Comparison of ENCODE assay signal across 8 cellular contexts in the genomic region with DNA sequence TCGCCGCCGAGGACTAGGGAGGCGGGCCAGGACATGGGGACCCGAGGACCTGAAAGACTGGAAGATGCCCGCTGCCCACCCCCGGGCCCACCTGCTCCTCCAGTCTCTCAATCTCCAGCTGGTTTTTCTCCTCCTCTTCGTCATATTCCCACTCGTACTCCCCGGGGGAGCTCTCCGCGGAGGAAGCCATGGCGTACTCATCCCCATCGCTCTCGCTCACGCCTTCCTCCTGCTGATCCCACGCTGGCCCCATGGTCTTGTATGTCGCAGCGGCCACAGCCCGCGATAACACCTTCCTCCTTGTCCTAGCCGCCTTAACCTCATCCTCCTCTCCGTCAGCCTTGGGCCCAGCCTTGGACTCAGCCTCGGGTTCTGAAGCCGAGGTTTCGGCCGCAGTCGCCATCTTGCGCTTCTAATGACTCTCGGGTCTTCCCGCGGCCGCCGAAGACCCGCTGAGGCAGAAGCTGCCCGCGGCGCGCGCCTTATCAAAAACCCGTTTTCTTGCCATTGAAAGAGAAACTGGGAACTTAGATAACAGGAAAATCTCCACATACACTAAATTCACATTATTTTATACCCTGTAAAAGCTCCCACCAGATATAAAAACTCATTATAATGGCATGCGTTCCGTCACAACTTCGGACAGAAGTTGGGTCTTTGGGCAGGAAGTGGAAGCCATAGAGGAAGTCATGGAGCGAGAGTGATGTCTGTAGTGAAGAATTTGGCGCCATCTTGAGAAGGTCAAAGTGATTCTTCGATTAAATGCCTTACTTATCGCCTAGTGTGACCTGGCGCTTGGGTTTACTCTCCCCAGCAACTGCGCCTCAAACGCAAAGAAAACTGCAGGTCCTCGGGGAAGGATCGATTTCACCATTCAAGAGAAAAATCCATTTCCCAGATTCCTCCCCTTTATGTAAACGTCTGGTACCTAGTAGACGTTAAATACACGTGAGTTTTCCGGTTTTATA. TPM values are rescaled to one million over a fixed set of nuclear protein-coding genes. Genes with fewer than 3 reads are reported as not detected.
DNase-seq lines count a peak whose midpoint lies in the region; ATAC-seq and TF ChIP-seq lines count a peak whose summit lies in the region.

A gene with protein sequence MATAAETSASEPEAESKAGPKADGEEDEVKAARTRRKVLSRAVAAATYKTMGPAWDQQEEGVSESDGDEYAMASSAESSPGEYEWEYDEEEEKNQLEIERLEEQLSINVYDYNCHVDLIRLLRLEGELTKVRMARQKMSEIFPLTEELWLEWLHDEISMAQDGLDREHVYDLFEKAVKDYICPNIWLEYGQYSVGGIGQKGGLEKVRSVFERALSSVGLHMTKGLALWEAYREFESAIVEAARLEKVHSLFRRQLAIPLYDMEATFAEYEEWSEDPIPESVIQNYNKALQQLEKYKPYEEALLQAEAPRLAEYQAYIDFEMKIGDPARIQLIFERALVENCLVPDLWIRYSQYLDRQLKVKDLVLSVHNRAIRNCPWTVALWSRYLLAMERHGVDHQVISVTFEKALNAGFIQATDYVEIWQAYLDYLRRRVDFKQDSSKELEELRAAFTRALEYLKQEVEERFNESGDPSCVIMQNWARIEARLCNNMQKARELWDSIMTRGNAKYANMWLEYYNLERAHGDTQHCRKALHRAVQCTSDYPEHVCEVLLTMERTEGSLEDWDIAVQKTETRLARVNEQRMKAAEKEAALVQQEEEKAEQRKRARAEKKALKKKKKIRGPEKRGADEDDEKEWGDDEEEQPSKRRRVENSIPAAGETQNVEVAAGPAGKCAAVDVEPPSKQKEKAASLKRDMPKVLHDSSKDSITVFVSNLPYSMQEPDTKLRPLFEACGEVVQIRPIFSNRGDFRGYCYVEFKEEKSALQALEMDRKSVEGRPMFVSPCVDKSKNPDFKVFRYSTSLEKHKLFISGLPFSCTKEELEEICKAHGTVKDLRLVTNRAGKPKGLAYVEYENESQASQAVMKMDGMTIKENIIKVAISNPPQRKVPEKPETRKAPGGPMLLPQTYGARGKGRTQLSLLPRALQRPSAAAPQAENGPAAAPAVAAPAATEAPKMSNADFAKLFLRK (minus strand): TSS at position 422 of the 968 bp plus-strand sequence. CDS start 19 bp downstream, at position 403.

- H3K4me1 ChIP-seq in BLaER1 treated with 17β-estradiol and CSF1 and Interleukin-3, amounts not matched to agents 10 nM and 100 nM, result peaks cover 58 to 77% (median 69%) of the 10 kb centered on the region in 10 experiments
- H3K4me1 ChIP-seq in left lung, result peaks cover 18 to 73% of the 10 kb centered on the region in 2 donors

- H3K4me2 ChIP-seq in BLaER1 treated with 17β-estradiol and CSF1 and Interleukin-3, amounts not matched to agents 10 nM and 100 nM, result peak within 1 kb of the TSS; percentile 93 to 99 (median 96)

- DNase-seq in NCI-H748 (lab: John Stamatoyannopoulos, UW; ENCODE audit: unreplicated experiment) (peak; percentile 92), dermis blood vessel endothelial cell (peak; percentile 93), left lung (peak; percentile 81 to 94)
- DNase-seq in activated CD4-positive, alpha-beta T cell treated with anti-CD3 and anti-CD28 coated beads, Interleukin-2, amount 50 U/mL, for 24 hours (ENCODE audit: low read depth in 1 of 2, low spot score in 1 of 2), result peak; percentile 70 to 74
- peak; percentile 68 for DNase-seq in stimulated activated CD4-positive, alpha-beta T cell treated with anti-CD3 and anti-CD28 coated beads, Interleukin-2, amount 100 ng/mL, for 4 hours (ENCODE audit: low read depth)

- H3K9me3 ChIP-seq in BLaER1 treated with 17β-estradiol and CSF1 and Interleukin-3, amounts not matched to agents 10 nM and 100 nM (replicated peaks in 1 of 11), result no peaks in the 10 kb centered on the region
- H3K9me3 ChIP-seq in left lung, result no peaks in the 10 kb centered on the region

- H3K4me3 ChIP-seq in BLaER1 treated with 17β-estradiol and CSF1 and Interleukin-3, amounts not matched to agents 10 nM and 100 nM, result peak within 1 kb of the TSS; percentile 75 to 97 (median 92)
- peak within 1 kb of the TSS; percentile 71 to 98 for H3K4me3 ChIP-seq in left lung

- peak; percentile 34 for ATAC-seq in GM19328 (IDR thresholded peaks at IDR 0.05; ENCODE audit: unreplicated experiment)
- peak; percentile 28 for ATAC-seq in HG03520 (IDR thresholded peaks at IDR 0.05; ENCODE audit: unreplicated experiment)
- ATAC-seq in left lung, result peak; percentile 67

- intact Hi-C loops in left lung (cut with DNase I), result no loop called here

- peaks cover 29 to 50% (median 46%) of the 10 kb centered on the region in 11 experiments for H3K36me3 ChIP-seq in BLaER1 treated with 17β-estradiol and CSF1 and Interleukin-3, amounts not matched to agents 10 nM and 100 nM
- peaks cover 0 to 32% of the 10 kb centered on the region in 2 donors for H3K36me3 ChIP-seq in left lung

- TF ChIP-seq CTCF in left lung (IDR thresholded peaks at IDR 0.05), result no peak

- H3K9ac ChIP-seq in BLaER1 treated with 17β-estradiol and CSF1 and Interleukin-3, amounts not matched to agents 10 nM and 100 nM, result peak within 1 kb of the TSS; percentile 90 to 97 (median 94)

- peak within 1 kb of the TSS; percentile 89 to 97 (median 95) for H3K27ac ChIP-seq in BLaER1 treated with 17β-estradiol and CSF1 and Interleukin-3, amounts not matched to agents 10 nM and 100 nM
- peak within 1 kb of the TSS; percentile 88 to 92 for H3K27ac ChIP-seq in left lung

- H4K20me1 ChIP-seq in BLaER1 treated with 17β-estradiol and CSF1 and Interleukin-3, amounts not matched to agents 10 nM and 100 nM, result peaks cover 39 to 52% (median 45%) of the 10 kb centered on the region in 11 experiments; a peak in 21 of 22 replicates

- no peaks in the 10 kb centered on the region for H3K27me3 ChIP-seq in BLaER1 treated with 17β-estradiol and CSF1 and Interleukin-3, amounts not matched to agents 10 nM and 100 nM
- no peaks in the 10 kb centered on the region for H3K27me3 ChIP-seq in left lung

RNA-seq across cellular contexts. Expression of the gene that starts here (rescaled TPM):
- 59.3 and 76.7 TPM in 2 replicates for total RNA-seq in dermis blood vessel endothelial cell
- total RNA-seq in left lung, result 10 to 100 TPM; 35.1 to 41.7 TPM

Comparison
In these comparisons a context has a peak if more than half of its experiments do, and no peak if none do; other contexts are left out.
1. Peak in every context shown above with its lines: DNase-seq, ATAC-seq, H3K4me3 ChIP-seq and H3K27ac ChIP-seq.